Comparison of ENCODE assay signal across 16 cellular contexts in the genomic region with DNA sequence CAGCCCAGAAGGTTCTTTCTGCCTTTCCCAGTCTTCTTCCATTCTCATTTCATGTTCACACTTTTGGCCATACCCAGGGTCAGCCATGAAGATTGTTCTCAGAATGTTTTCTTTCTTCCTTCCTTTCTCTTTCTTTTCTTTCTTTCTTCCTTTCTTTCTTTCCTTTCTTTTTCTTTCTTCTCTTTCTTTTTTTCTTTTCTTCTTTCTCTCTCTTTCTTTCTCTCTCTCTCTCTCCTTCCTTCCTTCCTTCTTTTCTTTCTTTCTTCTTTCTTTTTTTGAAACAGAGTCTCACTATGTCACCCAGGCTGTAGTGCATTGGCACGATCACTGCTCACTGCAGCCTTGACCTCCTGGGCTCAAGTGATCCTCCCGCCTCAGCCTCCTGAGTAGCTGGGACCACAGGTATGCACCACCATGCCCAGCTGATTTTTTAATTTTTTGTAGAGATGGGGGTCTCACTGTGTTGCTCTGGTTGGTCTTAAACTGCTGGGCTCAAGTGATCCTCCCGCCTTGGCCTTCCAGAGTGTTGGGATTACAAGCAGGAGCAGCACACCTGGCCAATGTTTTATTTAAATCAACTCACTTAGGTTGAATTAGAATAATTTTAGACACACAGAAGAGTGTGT. TPM values are rescaled to one million over a fixed set of nuclear protein-coding genes. Genes with fewer than 3 reads are reported as not detected.
"Had no signal": no experiment of that assay in that cellular context is flagged by ENCODE, and none has a peak within 500 bp of the region (broad histone marks: within the 10 kb centered on the region; RNA-seq: fewer than 3 reads in every experiment).

No MANE protein-coding gene starts in this region.

- H3K36me3 ChIP-seq: gastrocnemius medialis, SJSA1 had no signal

- H3K27me3 ChIP-seq: gastrocnemius medialis, SJSA1 had no signal

- H3K27ac ChIP-seq: dorsolateral prefrontal cortex, SJSA1 had no signal

- H3K4me3 ChIP-seq: dorsolateral prefrontal cortex, gastrocnemius medialis, mucosa of descending colon, SJSA1 had no signal

- ATAC-seq: mucosa of descending colon; naive thymus-derived CD8-positive, alpha-beta T cell; stimulated activated naive CD8-positive, alpha-beta T cell treated with anti-CD3 and anti-CD28 coated beads, Interleukin-15, Interleukin-2, amounts not matched to agents 100 U/mL and 50 U/mL, for 24 hours had no signal

- H3K9me3 Mint-ChIP-seq: activated CD4-positive, alpha-beta T cell treated with anti-CD3 and anti-CD28 coated beads, Interleukin-2, amount 10 ng/mL, durations not matched to agents 7 days and 5 days; naive thymus-derived CD8-positive, alpha-beta T cell had no signal

- H3K4me3 Mint-ChIP-seq: activated CD4-positive, alpha-beta T cell treated with anti-CD3 and anti-CD28 coated beads, Interleukin-2, amount 10 ng/mL, durations not matched to agents 7 days and 5 days had no signal

- DNase-seq: activated CD4-positive, alpha-beta T cell treated with anti-CD3 and anti-CD28 coated beads, Interleukin-2, amount 10 ng/mL, durations not matched to agents 7 days and 5 days; activated gamma-delta T cell treated with Interleukin-2 at 50 U/mL for 16 hours; dorsolateral prefrontal cortex; erythroblast; gastrocnemius medialis; islet precursor cell; mucosa of descending colon; naive thymus-derived CD8-positive, alpha-beta T cell; occipital lobe; right cardiac atrium; small intestine; stimulated activated CD4-positive, alpha-beta T cell treated with anti-CD3 and anti-CD28 coated beads, Interleukin-4, amount 100 ng/mL, for 24 hours; stimulated activated naive CD8-positive, alpha-beta T cell treated with anti-CD3 and anti-CD28 coated beads, Interleukin-15, Interleukin-2, amounts not matched to agents 100 U/mL and 50 U/mL, for 24 hours; T-helper 9 cell; trophoblast cell had no signal

- H3K36me3 Mint-ChIP-seq: naive thymus-derived CD8-positive, alpha-beta T cell had no signal

- H3K27ac Mint-ChIP-seq: activated CD4-positive, alpha-beta T cell treated with anti-CD3 and anti-CD28 coated beads, Interleukin-2, amount 10 ng/mL, durations not matched to agents 7 days and 5 days had no signal

- H3K9me3 ChIP-seq: gastrocnemius medialis, mucosa of descending colon, SJSA1 had no signal

- H3K4me1 ChIP-seq: SJSA1 had no signal

RNA-seq across cellular contexts. Expression of a gene that starts 52.1 kb away (rescaled TPM):
- total RNA-seq: activated CD4-positive, alpha-beta T cell treated with anti-CD3 and anti-CD28 coated beads, Interleukin-2, amount 10 ng/mL, durations not matched to agents 7 days and 5 days; occipital lobe; SJSA1 had no signal
